1 cellular context compared by ENCODE assay signal in the genomic region with DNA sequence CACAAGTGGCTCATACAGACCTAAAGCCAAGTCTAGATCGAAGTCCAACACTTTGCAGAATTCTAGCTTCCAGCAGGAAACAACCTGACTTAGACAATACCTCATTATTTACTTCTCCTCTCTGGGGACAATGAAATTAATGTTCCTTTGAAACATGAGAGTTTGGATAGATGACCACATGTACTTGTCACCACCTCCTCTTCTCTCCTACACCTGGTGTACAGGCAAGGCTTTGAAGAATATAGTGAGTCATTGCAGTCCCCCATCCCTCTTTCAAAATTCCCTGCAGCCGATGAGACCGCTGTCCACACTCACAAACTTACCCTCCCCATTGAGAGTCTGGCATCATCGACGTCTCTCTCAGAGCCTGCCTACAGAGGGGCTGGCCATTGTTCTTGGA.
A peak's percentile ranks its signal among the peaks of the same experiment; 100 is the strongest.
TF ChIP-seq lines count a peak whose summit lies in the region.

No MANE protein-coding gene starts in this region.

TF ChIP-seq in HEK293, 187 proteins besides CTCF, POLR2A, EP300 and RAD21 (continued from another document):
- TF ChIP-seq ZNF23 (tag by site-specific recombination; IDR thresholded peaks at IDR 0.05; ENCODE audit: borderline replicate concordance) (no peak), ZFHX2 (tag by site-specific recombination; conservative IDR thresholded peaks at IDR 0.05) (peak; percentile 32), ZNF610 (tag by site-specific recombination; IDR thresholded peaks at IDR 0.05; ENCODE audit: borderline replicate concordance) (no peak), ZNF223 (tag by site-specific recombination; IDR thresholded peaks at IDR 0.05) (no peak), ZFP69B (tag by site-specific recombination; IDR thresholded peaks at IDR 0.05) (no peak), ZNF274 (IDR thresholded peaks at IDR 0.05; ENCODE audit: low read length) (no peak), ZNF274 (tag by site-specific recombination; IDR thresholded peaks at IDR 0.05; ENCODE audit: borderline replicate concordance) (no peak), ZNF561 (tag by site-specific recombination; IDR thresholded peaks at IDR 0.05; ENCODE audit: borderline replicate concordance) (no peak), ZNF366 (tag by site-specific recombination; conservative IDR thresholded peaks at IDR 0.05) (0 out of 2 replicates have a peak, but pooled peaks have one; percentile 40), BCL11B (tag by site-specific recombination; IDR thresholded peaks at IDR 0.05; ENCODE audit: low read depth) (no peak), ZNF658 (tag by site-specific recombination; IDR thresholded peaks at IDR 0.05) (no peak), ZEB2 (tag by site-specific recombination; IDR thresholded peaks at IDR 0.05) (no peak), ZNF501 (tag by site-specific recombination; IDR thresholded peaks at IDR 0.05) (no peak), ZSCAN23 (tag by site-specific recombination; IDR thresholded peaks at IDR 0.05) (no peak), ZNF391 (tag by site-specific recombination; IDR thresholded peaks at IDR 0.05; ENCODE audit: borderline replicate concordance, low read depth) (no peak), ZNF571 (tag by site-specific recombination; IDR thresholded peaks at IDR 0.05) (no peak), ZNF701 (tag by site-specific recombination; IDR thresholded peaks at IDR 0.05) (no peak), ZNF292 (tag by site-specific recombination; IDR thresholded peaks at IDR 0.05; ENCODE audit: borderline replicate concordance, low read depth) (no peak), SP7 (tag by site-specific recombination; IDR thresholded peaks at IDR 0.05) (0 out of 2 replicates have a peak, but pooled peaks have one; percentile 32)
- TF ChIP-seq, protein P1, sequence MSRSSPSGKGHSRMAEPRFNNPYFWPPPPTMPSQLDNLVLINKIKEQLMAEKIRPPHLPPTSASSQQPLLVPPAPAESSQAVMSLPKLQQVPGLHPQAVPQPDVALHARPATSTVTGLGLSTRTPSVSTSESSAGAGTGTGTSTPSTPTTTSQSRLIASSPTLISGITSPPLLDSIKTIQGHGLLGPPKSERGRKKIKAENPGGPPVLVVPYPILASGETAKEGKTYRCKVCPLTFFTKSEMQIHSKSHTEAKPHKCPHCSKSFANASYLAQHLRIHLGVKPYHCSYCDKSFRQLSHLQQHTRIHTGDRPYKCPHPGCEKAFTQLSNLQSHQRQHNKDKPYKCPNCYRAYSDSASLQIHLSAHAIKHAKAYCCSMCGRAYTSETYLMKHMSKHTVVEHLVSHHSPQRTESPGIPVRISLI (tag by site-specific recombination; IDR thresholded peaks at IDR 0.05) = no peak
- TF ChIP-seq, protein P2, sequence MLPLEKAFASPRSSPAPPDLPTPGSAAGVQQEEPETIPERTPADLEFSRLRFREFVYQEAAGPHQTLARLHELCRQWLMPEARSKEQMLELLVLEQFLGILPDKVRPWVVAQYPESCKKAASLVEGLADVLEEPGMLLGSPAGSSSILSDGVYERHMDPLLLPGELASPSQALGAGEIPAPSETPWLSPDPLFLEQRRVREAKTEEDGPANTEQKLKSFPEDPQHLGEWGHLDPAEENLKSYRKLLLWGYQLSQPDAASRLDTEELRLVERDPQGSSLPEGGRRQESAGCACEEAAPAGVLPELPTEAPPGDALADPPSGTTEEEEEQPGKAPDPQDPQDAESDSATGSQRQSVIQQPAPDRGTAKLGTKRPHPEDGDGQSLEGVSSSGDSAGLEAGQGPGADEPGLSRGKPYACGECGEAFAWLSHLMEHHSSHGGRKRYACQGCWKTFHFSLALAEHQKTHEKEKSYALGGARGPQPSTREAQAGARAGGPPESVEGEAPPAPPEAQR (tag by site-specific recombination; IDR thresholded peaks at IDR 0.05) = no peak
- TF ChIP-seq, protein P3, sequence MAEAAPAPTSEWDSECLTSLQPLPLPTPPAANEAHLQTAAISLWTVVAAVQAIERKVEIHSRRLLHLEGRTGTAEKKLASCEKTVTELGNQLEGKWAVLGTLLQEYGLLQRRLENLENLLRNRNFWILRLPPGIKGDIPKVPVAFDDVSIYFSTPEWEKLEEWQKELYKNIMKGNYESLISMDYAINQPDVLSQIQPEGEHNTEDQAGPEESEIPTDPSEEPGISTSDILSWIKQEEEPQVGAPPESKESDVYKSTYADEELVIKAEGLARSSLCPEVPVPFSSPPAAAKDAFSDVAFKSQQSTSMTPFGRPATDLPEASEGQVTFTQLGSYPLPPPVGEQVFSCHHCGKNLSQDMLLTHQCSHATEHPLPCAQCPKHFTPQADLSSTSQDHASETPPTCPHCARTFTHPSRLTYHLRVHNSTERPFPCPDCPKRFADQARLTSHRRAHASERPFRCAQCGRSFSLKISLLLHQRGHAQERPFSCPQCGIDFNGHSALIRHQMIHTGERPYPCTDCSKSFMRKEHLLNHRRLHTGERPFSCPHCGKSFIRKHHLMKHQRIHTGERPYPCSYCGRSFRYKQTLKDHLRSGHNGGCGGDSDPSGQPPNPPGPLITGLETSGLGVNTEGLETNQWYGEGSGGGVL (tag by site-specific recombination; IDR thresholded peaks at IDR 0.05) = no peak
- TF ChIP-seq, protein P4, sequence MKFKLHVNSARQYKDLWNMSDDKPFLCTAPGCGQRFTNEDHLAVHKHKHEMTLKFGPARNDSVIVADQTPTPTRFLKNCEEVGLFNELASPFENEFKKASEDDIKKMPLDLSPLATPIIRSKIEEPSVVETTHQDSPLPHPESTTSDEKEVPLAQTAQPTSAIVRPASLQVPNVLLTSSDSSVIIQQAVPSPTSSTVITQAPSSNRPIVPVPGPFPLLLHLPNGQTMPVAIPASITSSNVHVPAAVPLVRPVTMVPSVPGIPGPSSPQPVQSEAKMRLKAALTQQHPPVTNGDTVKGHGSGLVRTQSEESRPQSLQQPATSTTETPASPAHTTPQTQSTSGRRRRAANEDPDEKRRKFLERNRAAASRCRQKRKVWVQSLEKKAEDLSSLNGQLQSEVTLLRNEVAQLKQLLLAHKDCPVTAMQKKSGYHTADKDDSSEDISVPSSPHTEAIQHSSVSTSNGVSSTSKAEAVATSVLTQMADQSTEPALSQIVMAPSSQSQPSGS (tag by site-specific recombination; IDR thresholded peaks at IDR 0.05; ENCODE audit: low read depth) = peak; percentile 16; the same call in 1 of the 2 replicates
